Comparison of ENCODE assay signal across 5 cellular contexts in the genomic region with DNA sequence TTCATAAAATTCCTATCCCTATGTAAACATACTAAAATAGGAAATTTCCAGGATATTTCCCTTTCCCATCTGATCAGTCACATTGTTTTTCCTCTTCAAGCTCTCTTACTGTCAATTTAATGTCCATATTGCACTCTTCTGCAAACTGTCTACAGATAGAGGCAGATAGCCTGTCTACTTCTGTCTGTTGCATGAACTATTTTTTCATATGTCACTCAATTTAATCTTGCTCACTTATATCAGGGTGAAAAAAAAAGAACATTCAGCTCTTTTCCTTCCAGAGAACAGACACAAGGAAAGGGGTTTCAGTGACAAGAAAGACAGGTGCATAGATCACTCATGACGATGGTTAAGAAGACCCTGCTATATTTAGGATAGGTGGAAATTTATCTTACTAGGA.
"Had no signal": no experiment of that assay in that cellular context is flagged by ENCODE, and none has a peak within 500 bp of the region (broad histone marks: within the 10 kb centered on the region; RNA-seq: fewer than 3 reads in every experiment).

No MANE protein-coding gene starts in this region.

- H3K4me3 ChIP-seq: K562 had no signal

- DNase-seq: IMR-90, KBM-7, KG1 had no signal

- H3K27ac ChIP-seq: HL-60 had no signal
